ENCODE assay signal across 1 cellular context in the genomic region with DNA sequence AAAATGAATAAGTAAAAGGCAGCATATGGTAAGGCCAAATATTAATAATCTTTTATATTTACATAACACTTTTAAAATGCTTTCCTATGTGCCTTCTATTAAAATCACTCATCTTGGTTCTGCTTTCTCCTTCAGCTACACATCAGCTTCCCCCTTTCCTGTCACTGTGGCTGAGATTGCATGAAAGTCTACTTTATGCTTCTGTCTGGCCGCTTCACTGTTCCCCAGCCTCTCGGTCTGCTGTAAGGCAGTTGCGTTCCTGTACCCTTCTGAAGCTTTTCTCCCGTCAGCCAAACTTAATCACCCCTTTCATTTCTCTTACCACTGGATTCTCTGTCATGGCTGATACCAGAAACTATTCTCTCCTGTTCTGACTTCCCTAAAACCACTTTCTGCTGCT.
TF ChIP-seq lines count a peak whose summit lies in the region.

No MANE protein-coding gene starts in this region.

TF ChIP-seq in K562, 482 proteins besides CTCF, POLR2A, EP300 and RAD21 (continued from another document):
- TF ChIP-seq CEBPZ (IDR thresholded peaks at IDR 0.05; ENCODE audit: borderline replicate concordance, low read depth, low read length) (no peak), TSC22D4 (tag; IDR thresholded peaks at IDR 0.05) (no peak), DIDO1 (tag; IDR thresholded peaks at IDR 0.05; ENCODE audit: low read depth) (no peak), STAT5A (IDR thresholded peaks at IDR 0.05; ENCODE audit: borderline replicate concordance, low read length) (no peak), YY1 (IDR thresholded peaks at IDR 0.05; ENCODE audit: borderline replicate concordance in 1 of 3, control insufficient read depth in 1 of 3, extremely low read depth in 1 of 3, insufficient read depth in 3 of 3, insufficient read length in 1 of 3, insufficient replicate concordance in 2 of 3, low read depth in 1 of 3, low read length in 2 of 3) (no peak), MCM2 (IDR thresholded peaks at IDR 0.05; ENCODE audit: low read depth) (no peak), CHD1 (IDR thresholded peaks at IDR 0.05; ENCODE audit: low read length) (no peak), ZNF583 (CRISPR knock-in tag; IDR thresholded peaks at IDR 0.05) (no peak), ZNF75A (CRISPR knock-in tag; IDR thresholded peaks at IDR 0.05) (no peak), SRF (CRISPR knock-in tag; IDR thresholded peaks at IDR 0.05) (no peak), ELK3 (CRISPR knock-in tag; IDR thresholded peaks at IDR 0.05) (no peak), PTBP1 (IDR thresholded peaks at IDR 0.05; ENCODE audit: low read depth, low read length) (no peak)
